In the genomic region with DNA sequence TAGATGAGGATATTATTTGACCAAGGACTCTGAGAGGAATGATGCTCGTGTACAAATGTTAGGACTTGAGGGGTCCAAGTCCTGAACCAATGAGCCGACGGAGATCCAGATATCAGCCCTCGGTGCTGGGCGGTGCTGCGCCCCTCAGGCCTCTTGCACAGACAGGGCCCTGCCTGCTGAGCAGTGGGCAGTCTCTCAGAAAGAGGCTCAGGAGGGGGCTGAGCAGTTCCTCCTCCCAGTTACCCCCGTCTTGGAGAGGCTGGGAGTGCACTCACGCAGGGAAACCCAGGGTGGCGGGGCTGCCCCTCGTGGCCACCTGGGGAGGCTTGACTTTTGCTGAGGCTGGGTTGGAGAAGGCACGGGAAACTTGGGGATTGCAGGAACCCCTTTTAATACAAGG, we compare ENCODE assay signal across 20 cellular contexts. TPM values are rescaled to one million over a fixed set of nuclear protein-coding genes. Genes with fewer than 3 reads are reported as not detected.
DNase-seq lines count a peak whose midpoint lies in the region; ATAC-seq and TF ChIP-seq lines count a peak whose summit lies in the region.
"Had no signal": no experiment of that assay in that cellular context is flagged by ENCODE, and none has a peak within 500 bp of the region (broad histone marks: within the 10 kb centered on the region; RNA-seq: fewer than 3 reads in every experiment).

No MANE protein-coding gene starts in this region.

- H3K4me3 Mint-ChIP-seq in endothelial cell (ENCODE audit: unreplicated experiment) (peak overlapping the region; percentile 35), osteocyte (ENCODE audit: unreplicated experiment) (no peak overlapping the region)
- H3K4me3 Mint-ChIP-seq: CD4-positive, alpha-beta T cell had no signal

- H3K27me3 Mint-ChIP-seq in endothelial cell (ENCODE audit: unreplicated experiment), result peaks cover 3% of the 10 kb centered on the region
- no peaks in the 10 kb centered on the region for H3K27me3 Mint-ChIP-seq in osteocyte (ENCODE audit: unreplicated experiment)
- H3K27me3 Mint-ChIP-seq: CD4-positive, alpha-beta T cell had no signal

- H3K9me3 Mint-ChIP-seq in endothelial cell (ENCODE audit: unreplicated experiment) (no peaks in the 10 kb centered on the region), osteocyte (ENCODE audit: unreplicated experiment) (no peaks in the 10 kb centered on the region)
- H3K9me3 Mint-ChIP-seq: CD4-positive, alpha-beta T cell had no signal

- H3K4me1 Mint-ChIP-seq in endothelial cell (ENCODE audit: unreplicated experiment) (no peaks in the 10 kb centered on the region), osteocyte (ENCODE audit: unreplicated experiment) (peaks cover 7% of the 10 kb centered on the region)

- H3K4me1 ChIP-seq in right atrium auricular region (no peaks in the 10 kb centered on the region), BE2C (no peaks in the 10 kb centered on the region)
- H3K4me1 ChIP-seq: BLaER1, SJCRH30 had no signal

- H3K36me3 ChIP-seq in right atrium auricular region (no peaks in the 10 kb centered on the region), BE2C (no peaks in the 10 kb centered on the region)
- H3K36me3 ChIP-seq: BLaER1, SJCRH30 had no signal

- H3K27ac Mint-ChIP-seq in endothelial cell (ENCODE audit: unreplicated experiment) (no peak overlapping the region), osteocyte (ENCODE audit: unreplicated experiment) (no peak overlapping the region)
- H3K27ac Mint-ChIP-seq: CD4-positive, alpha-beta T cell had no signal

- H3K9me3 ChIP-seq in right atrium auricular region, result no peaks in the 10 kb centered on the region
- no peaks in the 10 kb centered on the region for H3K9me3 ChIP-seq in BE2C
- H3K9me3 ChIP-seq: SJCRH30 had no signal

- H3K4me3 ChIP-seq in right atrium auricular region (no peak overlapping the region), BE2C (ENCODE audit: low read depth, low read length) (no peak overlapping the region)
- H3K4me3 ChIP-seq: BLaER1, GM23248, SJCRH30 had no signal

- H3K27ac ChIP-seq in right atrium auricular region, result no peak overlapping the region
- H3K27ac ChIP-seq: BLaER1, GM23248, SJCRH30 had no signal

- H3K27me3 ChIP-seq in right atrium auricular region, result no peaks in the 10 kb centered on the region
- peaks cover 24% of the 10 kb centered on the region for H3K27me3 ChIP-seq in BE2C
- H3K27me3 ChIP-seq: BLaER1, SJCRH30 had no signal

- no peak for TF ChIP-seq CTCF in right atrium auricular region (IDR thresholded peaks at IDR 0.05)
- TF ChIP-seq CTCF in endothelial cell (IDR thresholded peaks at IDR 0.05; ENCODE audit: unreplicated experiment), result no peak
- no peak for TF ChIP-seq CTCF in osteocyte (IDR thresholded peaks at IDR 0.05)
- TF ChIP-seq CTCF in BE2C (IDR thresholded peaks at IDR 0.05; ENCODE audit: low read depth, low read length), result no peak

- intact Hi-C loops in Right ventricle myocardium superior (cut with DNase I), result no loop called here

- peak; percentile 48 for DNase-seq in right atrium auricular region (ENCODE audit: low spot score)
- no peak for DNase-seq in Right ventricle myocardium superior
- no peak for DNase-seq in endothelial cell (ENCODE audit: low spot score)
- peak; percentile 68 for DNase-seq in osteocyte (ENCODE audit: extremely low spot score, unreplicated experiment)
- no peak for DNase-seq in NCI-H1105 (lab: John Stamatoyannopoulos, UW)
- no peak for DNase-seq in inferior parietal cortex (ENCODE audit: extremely low spot score)
- DNase-seq in BE2C, result no peak
- DNase-seq: CD4-positive, alpha-beta T cell; COR-L47; GM23248; HCEC 1CT; Kasumi-1; NCI-H1436; NCI-H187 treated with DMSO at 0.1 percent for 48 hours; NCI-H748 treated with DMSO at 0.1 percent for 48 hours; SJCRH30 had no signal

- H3K36me3 Mint-ChIP-seq in endothelial cell (ENCODE audit: low read depth, unreplicated experiment) (peaks cover 35% of the 10 kb centered on the region), osteocyte (ENCODE audit: unreplicated experiment) (peaks cover 37% of the 10 kb centered on the region)

- ATAC-seq in Right ventricle myocardium superior (ENCODE audit: poor library complexity), result no peak

RNA-seq across cellular contexts. Expression of gene TEX29, which starts 18.4 kb away (rescaled TPM):
- not detected for total RNA-seq in right atrium auricular region
- total RNA-seq in Right ventricle myocardium superior, result not detected
- 0.54 TPM for total RNA-seq in endothelial cell (ENCODE audit: unreplicated experiment)
- total RNA-seq in osteocyte, result 1.9 TPM in 1 of 2 replicates, not detected in the other
- not detected for polyA plus RNA-seq in BE2C (2012; ENCODE audit: insufficient read depth, insufficient read length, low read depth)
- total RNA-seq: G401, GM23248, MCF 10A, NCI-H460, SJCRH30 had no signal

Comparison
In these comparisons a context has a peak if more than half of its experiments do, and no peak if none do; other contexts are left out.
1. DNase-seq: peak in right atrium auricular region (single experiment) and osteocyte (single experiment); none in Right ventricle myocardium superior (single experiment), endothelial cell (single experiment), NCI-H1105 (single experiment), inferior parietal cortex (single experiment) and BE2C (single experiment).